ENCODE assay signal across 9 cellular contexts in the genomic region with DNA sequence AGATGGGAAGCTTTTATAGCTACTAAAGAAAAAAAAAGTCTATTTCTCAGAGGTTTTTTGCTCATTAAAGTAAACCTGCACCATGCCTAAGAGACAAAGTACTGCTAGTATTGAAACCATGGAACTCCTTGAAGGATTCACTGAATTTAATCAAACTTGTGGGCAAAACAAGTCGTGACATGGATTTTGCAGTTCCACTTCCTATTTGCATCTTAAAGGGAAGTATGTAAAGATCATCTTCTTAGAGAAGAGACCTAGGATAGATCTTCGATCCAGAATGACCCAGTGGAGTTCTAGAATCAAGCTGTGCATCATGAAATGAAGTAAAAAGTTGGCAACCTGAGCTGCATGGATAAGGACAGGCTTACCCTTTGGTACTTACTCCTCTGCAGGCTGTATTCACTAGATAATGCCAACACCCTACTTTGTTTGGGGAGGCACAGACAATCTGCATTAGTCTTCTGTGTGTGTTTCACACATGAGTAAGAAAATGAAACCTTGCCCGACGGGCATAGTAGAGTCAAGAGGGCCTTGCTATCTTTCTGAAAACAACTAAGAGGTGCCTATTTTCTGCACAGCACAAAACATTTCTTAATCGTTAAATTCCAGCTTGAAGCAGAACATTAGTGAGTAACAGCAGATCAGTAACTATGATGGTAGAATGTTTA. TPM values are rescaled to one million over a fixed set of nuclear protein-coding genes. Genes with fewer than 3 reads are reported as not detected.
DNase-seq lines count a peak whose midpoint lies in the region; ATAC-seq and TF ChIP-seq lines count a peak whose summit lies in the region.
"Had no signal": no experiment of that assay in that cellular context is flagged by ENCODE, and none has a peak within 500 bp of the region (broad histone marks: within the 10 kb centered on the region; RNA-seq: fewer than 3 reads in every experiment).

No MANE protein-coding gene starts in this region.

- CTCF ChIA-PET in CD4-positive, alpha-beta T cell (lab: Charles Lee): interaction anchor here (0.7 to 4.2 kb wide), 6 partner anchors 9 to 116 kb away, joined by 3 to 33 read pairs (median 3); no protein-coding TSS in a partner anchor
- CTCF ChIA-PET in naive thymus-derived CD4-positive, alpha-beta T cell (lab: Charles Lee): interaction anchor here (1.4 to 2.1 kb wide), 2 partner anchors 17 to 116 kb away, joined by 4 to 10 read pairs; no protein-coding TSS in a partner anchor

- ATAC-seq in CD4-positive, alpha-beta T cell (ENCODE audit: poor library complexity): no peak
- ATAC-seq in HG02588 (IDR thresholded peaks at IDR 0.05; ENCODE audit: unreplicated experiment): peak; percentile 34
- ATAC-seq in naive thymus-derived CD4-positive, alpha-beta T cell: no peak

- intact Hi-C loops in CD4-positive, alpha-beta T cell (cut with DNase I, micrococcal nuclease): loop anchor here in 1 of 2 experiments (5.0 kb wide), 2 partner anchors 45 to 80 kb away; no protein-coding TSS in a partner anchor
- intact Hi-C loops in naive thymus-derived CD4-positive, alpha-beta T cell (cut with micrococcal nuclease): loop anchor here (1.0 to 10.0 kb wide), 8 partner anchors 22 to 1890 kb away; a partner anchor contains a TSS

- no peaks in the 10 kb centered on the region for H3K27me3 Mint-ChIP-seq in CD4-positive, alpha-beta T cell
- H3K27me3 Mint-ChIP-seq in activated naive CD8-positive, alpha-beta T cell: no peaks in the 10 kb centered on the region
- H3K27me3 Mint-ChIP-seq in naive thymus-derived CD4-positive, alpha-beta T cell: no peaks in the 10 kb centered on the region
- H3K27me3 Mint-ChIP-seq in chondrocyte (ENCODE audit: low read depth): no peaks in the 10 kb centered on the region

- POLR2A ChIA-PET in CD4-positive, alpha-beta T cell (lab: Charles Lee): interaction anchor here (0.8 to 7.0 kb wide), 9 partner anchors 7 to 117 kb away, joined by 3 to 156 read pairs (median 18); no protein-coding TSS in a partner anchor
- POLR2A ChIA-PET in naive thymus-derived CD4-positive, alpha-beta T cell (lab: Charles Lee): interaction anchor here (0.6 to 5.4 kb wide), 9 partner anchors 11 to 205 kb away, joined by 3 to 83 read pairs (median 3); no protein-coding TSS in a partner anchor

- peaks cover 46 to 58% of the 10 kb centered on the region in 2 donors for H3K4me1 ChIP-seq in naive thymus-derived CD4-positive, alpha-beta T cell (ENCODE audit: control insufficient read depth in 2 of 2, insufficient read depth in 2 of 2, low read length in 2 of 2)

- H3K4me1 Mint-ChIP-seq in CD4-positive, alpha-beta T cell (ENCODE audit: low read depth): peaks cover 63% of the 10 kb centered on the region
- peaks cover 66% of the 10 kb centered on the region for H3K4me1 Mint-ChIP-seq in activated naive CD8-positive, alpha-beta T cell (ENCODE audit: low read depth)
- H3K4me1 Mint-ChIP-seq in naive thymus-derived CD4-positive, alpha-beta T cell: peaks cover 34 to 61% (median 54%) of the 10 kb centered on the region in 7 donors
- peaks cover 18% of the 10 kb centered on the region for H3K4me1 Mint-ChIP-seq in chondrocyte (ENCODE audit: low read depth)

- no peak for DNase-seq in CD4-positive, alpha-beta T cell
- DNase-seq in naive thymus-derived CD4-positive, alpha-beta T cell: no peak
- DNase-seq in chondrocyte (ENCODE audit: low spot score): no peak
- no peak for DNase-seq in effector CD4-positive, alpha-beta T cell
- no peak for DNase-seq in A172 (ENCODE audit: low spot score)
- no peak for DNase-seq in NOMO-1 treated with dmso at 0.1 percent for 144 hours (lab: John Stamatoyannopoulos, UW; ENCODE audit: unreplicated experiment)
- DNase-seq: NCI-H1105 treated with DMSO at 0.1 percent for 48 hours had no signal

- H3K4me3 ChIP-seq in naive thymus-derived CD4-positive, alpha-beta T cell (ENCODE audit: low read length): peak overlapping the region; percentile 65

- no peaks in the 10 kb centered on the region for H3K9me3 Mint-ChIP-seq in CD4-positive, alpha-beta T cell
- H3K9me3 Mint-ChIP-seq in activated naive CD8-positive, alpha-beta T cell (ENCODE audit: low read depth): no peaks in the 10 kb centered on the region
- H3K9me3 Mint-ChIP-seq in naive thymus-derived CD4-positive, alpha-beta T cell: no peaks in the 10 kb centered on the region
- peaks cover under 1% of the 10 kb centered on the region for H3K9me3 Mint-ChIP-seq in chondrocyte (ENCODE audit: low read depth)

- peak overlapping the region; percentile 96 for H3K27ac Mint-ChIP-seq in CD4-positive, alpha-beta T cell
- H3K27ac Mint-ChIP-seq in activated naive CD8-positive, alpha-beta T cell: peak overlapping the region; percentile 93
- peak overlapping the region; percentile 88 to 99 (median 96) for H3K27ac Mint-ChIP-seq in naive thymus-derived CD4-positive, alpha-beta T cell
- no peak overlapping the region for H3K27ac Mint-ChIP-seq in chondrocyte (ENCODE audit: unreplicated experiment)

- no peaks in the 10 kb centered on the region for H3K36me3 ChIP-seq in naive thymus-derived CD4-positive, alpha-beta T cell (ENCODE audit: control insufficient read depth in 2 of 3, insufficient read depth in 3 of 3, low read length in 3 of 3)

- H3K4me3 Mint-ChIP-seq in CD4-positive, alpha-beta T cell: peak overlapping the region; percentile 93
- peak overlapping the region; percentile 91 for H3K4me3 Mint-ChIP-seq in activated naive CD8-positive, alpha-beta T cell
- peak overlapping the region; percentile 89 to 99 (median 96) for H3K4me3 Mint-ChIP-seq in naive thymus-derived CD4-positive, alpha-beta T cell
- H3K4me3 Mint-ChIP-seq in chondrocyte (ENCODE audit: unreplicated experiment): no peak overlapping the region

- H3K9me3 ChIP-seq in CD4-positive, alpha-beta T cell (ENCODE audit: control insufficient read depth, low read length): no peaks in the 10 kb centered on the region
- H3K9me3 ChIP-seq in naive thymus-derived CD4-positive, alpha-beta T cell (ENCODE audit: control insufficient read depth in 2 of 3, low read length in 3 of 3): no peaks in the 10 kb centered on the region

- no peak for TF ChIP-seq CTCF in CD4-positive, alpha-beta T cell (IDR thresholded peaks at IDR 0.05)
- no peak for TF ChIP-seq CTCF in chondrocyte (IDR thresholded peaks at IDR 0.05)

- peaks cover 29% of the 10 kb centered on the region for H3K36me3 Mint-ChIP-seq in CD4-positive, alpha-beta T cell (ENCODE audit: low read depth)
- no peaks in the 10 kb centered on the region for H3K36me3 Mint-ChIP-seq in activated naive CD8-positive, alpha-beta T cell
- H3K36me3 Mint-ChIP-seq in naive thymus-derived CD4-positive, alpha-beta T cell: peaks cover 0 to 24% (median 0%) of the 10 kb centered on the region in 5 donors
- no peaks in the 10 kb centered on the region for H3K36me3 Mint-ChIP-seq in chondrocyte (ENCODE audit: low read depth)

- peak overlapping the region; percentile 80 for H3K27ac ChIP-seq in CD4-positive, alpha-beta T cell (ENCODE audit: low read depth, low read length)
- peak overlapping the region; percentile 90 for H3K27ac ChIP-seq in naive thymus-derived CD4-positive, alpha-beta T cell (ENCODE audit: low read depth, low read length)

- no peaks in the 10 kb centered on the region for H3K27me3 ChIP-seq in CD4-positive, alpha-beta T cell (ENCODE audit: control insufficient read depth, insufficient read depth, low read length)
- H3K27me3 ChIP-seq in naive thymus-derived CD4-positive, alpha-beta T cell (ENCODE audit: control insufficient read depth in 2 of 2, insufficient read depth in 2 of 2, low read length in 2 of 2): no peaks in the 10 kb centered on the region

RNA-seq across cellular contexts. Expression of a gene that starts 1.9 kb away (rescaled TPM):
- 100 to 1,000 TPM; 138 to 139 TPM for total RNA-seq in CD4-positive, alpha-beta T cell
- total RNA-seq in naive thymus-derived CD4-positive, alpha-beta T cell: 100 to 1,000 TPM in 3 of 5 experiments, 10 to 100 TPM in 2; 62.1 to 199 (median 106) TPM
- 100 to 1,000 TPM; 117 to 135 TPM for polyA plus RNA-seq in naive thymus-derived CD4-positive, alpha-beta T cell
- total RNA-seq in chondrocyte: 2.4 to 5.1 TPM (median 2.9 TPM) in 3 replicates
- total RNA-seq in A172 (2014; rRNA removed; shearing (Covaris generic)): 3.8 and 8.5 TPM in 2 replicates
